ENCODE assay signal across 21 cellular contexts in genomic region chr4:10253765-10254164, GRCh38.
"Had no signal": no experiment of that assay in that cellular context is flagged by ENCODE, and none has a peak within 500 bp of the region (broad histone marks: within the 10 kb centered on the region; RNA-seq: fewer than 3 reads in every experiment).

No MANE protein-coding gene starts in this region.

- H3K36me3 ChIP-seq: MG63 had no signal

- FAIRE-seq: RCC 7860 had no signal

- H3K27me3 ChIP-seq: MG63 had no signal

- H3K9ac ChIP-seq: SK-N-SH had no signal

- H3K4me3 ChIP-seq: MG63 had no signal

- H3K9me3 ChIP-seq: MG63, SK-N-SH had no signal

- DNase-seq: Karpas-422, KG1, MG63, NCI-H1092, NCI-H1105 treated with DMSO at 0.1 percent for 48 hours, NCI-H1417 treated with DMSO at 0.1 percent for 48 hours, NCI-H146, NCI-H1694 treated with DMSO at 0.1 percent for 48 hours, NCI-H2029, NCI-H2081 treated with DMSO at 0.1 percent for 48 hours, NCI-H2171, NCI-H226, NCI-H446, NCI-H510A, NCI-H524 treated with DMSO at 0.1 percent for 48 hours, NCI-H69, NCI-H774, RPMI8226, SHP77, SK-N-SH had no signal

- H3K4me2 ChIP-seq: SK-N-SH had no signal
